In genomic region chr19:45457776-45458175, GRCh38 we compare ENCODE assay signal across 15 cellular contexts.
"Had no signal": no experiment of that assay in that cellular context is flagged by ENCODE, and none has a peak within 500 bp of the region (broad histone marks: within the 10 kb centered on the region; RNA-seq: fewer than 3 reads in every experiment).

No MANE protein-coding gene starts in this region.

- H3K27ac Mint-ChIP-seq: activated CD4-positive, alpha-beta memory T cell treated with anti-CD3 and anti-CD28 coated beads, Interleukin-2, amount 10 ng/mL, durations not matched to agents 7 days and 5 days; activated naive CD8-positive, alpha-beta T cell; activated T-cell treated with anti-CD3 and anti-CD28 coated beads, Interleukin-2, amount 50 U/mL, for 24 hours; stimulated activated memory B cell treated with anti-CD40 and anti-IgM and Interleukin-4, amounts not matched to agents 10 μg/mL and 1 μg/mL and 100 μg/mL, for 72 hours had no signal

- ATAC-seq: stimulated activated memory B cell treated with anti-CD40 and anti-IgM and Interleukin-4, amounts not matched to agents 10 μg/mL and 1 μg/mL and 100 μg/mL, for 72 hours had no signal

- H3K4me3 ChIP-seq: coronary artery, esophagus squamous epithelium, tibial artery, vagina had no signal

- H3K36me3 ChIP-seq: esophagus squamous epithelium, tibial artery, vagina had no signal

- H3K9me3 ChIP-seq: esophagus squamous epithelium, tibial artery, vagina had no signal

- DNase-seq: activated CD4-positive, alpha-beta memory T cell treated with anti-CD3 and anti-CD28 coated beads, Interleukin-2, amount 10 ng/mL, durations not matched to agents 7 days and 5 days; activated effector memory CD4-positive, alpha-beta T cell treated with Interleukin-2 at 50 U/mL for 16 hours; activated T-cell treated with anti-CD3 and anti-CD28 coated beads, Interleukin-2, amount 50 U/mL, for 24 hours; amygdala; central memory CD4-positive, alpha-beta T cell; effector CD4-positive, alpha-beta T cell; esophagus squamous epithelium; mesendoderm; tibial artery had no signal

- H3K9me3 Mint-ChIP-seq: activated CD4-positive, alpha-beta memory T cell treated with anti-CD3 and anti-CD28 coated beads, Interleukin-2, amount 10 ng/mL, durations not matched to agents 7 days and 5 days; activated T-cell treated with anti-CD3 and anti-CD28 coated beads, Interleukin-2, amount 50 U/mL, for 24 hours; brain; stimulated activated memory B cell treated with anti-CD40 and anti-IgM and Interleukin-4, amounts not matched to agents 10 μg/mL and 1 μg/mL and 100 μg/mL, for 72 hours had no signal

- H3K36me3 Mint-ChIP-seq: activated naive CD8-positive, alpha-beta T cell; brain; stimulated activated memory B cell treated with anti-CD40 and anti-IgM and Interleukin-4, amounts not matched to agents 10 μg/mL and 1 μg/mL and 100 μg/mL, for 72 hours had no signal

- H3K27me3 ChIP-seq: esophagus squamous epithelium, vagina had no signal

- H3K27me3 Mint-ChIP-seq: activated naive CD8-positive, alpha-beta T cell; activated T-cell treated with anti-CD3 and anti-CD28 coated beads, Interleukin-2, amount 50 U/mL, for 24 hours had no signal

- H3K27ac ChIP-seq: coronary artery, esophagus squamous epithelium, tibial artery, vagina, VCaP had no signal

- H3K4me3 Mint-ChIP-seq: activated CD4-positive, alpha-beta memory T cell treated with anti-CD3 and anti-CD28 coated beads, Interleukin-2, amount 10 ng/mL, durations not matched to agents 7 days and 5 days; activated naive CD8-positive, alpha-beta T cell; activated T-cell treated with anti-CD3 and anti-CD28 coated beads, Interleukin-2, amount 50 U/mL, for 24 hours; stimulated activated memory B cell treated with anti-CD40 and anti-IgM and Interleukin-4, amounts not matched to agents 10 μg/mL and 1 μg/mL and 100 μg/mL, for 72 hours had no signal
